Comparison of ENCODE assay signal across 1 cellular context in genomic region chr3:113746955-113747718, GRCh38.
A peak's percentile ranks its signal among the peaks of the same experiment; 100 is the strongest.
TF ChIP-seq lines count a peak whose summit lies in the region.

Gene ATP6V1A (plus strand): TSS chr3:113747035. CDS start chr3:113778754, 31,719 bp downstream.

TF ChIP-seq in HepG2, 621 proteins besides CTCF, POLR2A, EP300 and RAD21 (continued from another document and continues in another):
- peak; percentile 77 for TF ChIP-seq ZNF883 (CRISPR knock-in tag; IDR thresholded peaks at IDR 0.05; ENCODE audit: not compliant biosample characterization)
- 0 out of 2 replicates have a peak, but pooled peaks have one; percentile 9 for TF ChIP-seq ZNF264 (CRISPR knock-in tag; IDR thresholded peaks at IDR 0.05)
- peak; percentile 17; the same call in 1 of the 2 replicates for TF ChIP-seq SIN3B (IDR thresholded peaks at IDR 0.05; ENCODE audit: low read length)
- TF ChIP-seq ZNF430 (CRISPR knock-in tag; IDR thresholded peaks at IDR 0.05): no peak
- TF ChIP-seq SUZ12 (IDR thresholded peaks at IDR 0.05; ENCODE audit: low read depth, low read length): no peak
- 0 out of 2 replicates have a peak, but pooled peaks have one; percentile 2 for TF ChIP-seq CCDC6 (CRISPR knock-in tag; IDR thresholded peaks at IDR 0.05)
- TF ChIP-seq ZMYM3 (CRISPR knock-in tag; IDR thresholded peaks at IDR 0.05): 0 out of 2 replicates have a peak, but pooled peaks have one; percentile 28
- peak; percentile 64 for TF ChIP-seq ASH2L (IDR thresholded peaks at IDR 0.05; ENCODE audit: insufficient read length, low read depth, low read length)
- TF ChIP-seq, protein P1, sequence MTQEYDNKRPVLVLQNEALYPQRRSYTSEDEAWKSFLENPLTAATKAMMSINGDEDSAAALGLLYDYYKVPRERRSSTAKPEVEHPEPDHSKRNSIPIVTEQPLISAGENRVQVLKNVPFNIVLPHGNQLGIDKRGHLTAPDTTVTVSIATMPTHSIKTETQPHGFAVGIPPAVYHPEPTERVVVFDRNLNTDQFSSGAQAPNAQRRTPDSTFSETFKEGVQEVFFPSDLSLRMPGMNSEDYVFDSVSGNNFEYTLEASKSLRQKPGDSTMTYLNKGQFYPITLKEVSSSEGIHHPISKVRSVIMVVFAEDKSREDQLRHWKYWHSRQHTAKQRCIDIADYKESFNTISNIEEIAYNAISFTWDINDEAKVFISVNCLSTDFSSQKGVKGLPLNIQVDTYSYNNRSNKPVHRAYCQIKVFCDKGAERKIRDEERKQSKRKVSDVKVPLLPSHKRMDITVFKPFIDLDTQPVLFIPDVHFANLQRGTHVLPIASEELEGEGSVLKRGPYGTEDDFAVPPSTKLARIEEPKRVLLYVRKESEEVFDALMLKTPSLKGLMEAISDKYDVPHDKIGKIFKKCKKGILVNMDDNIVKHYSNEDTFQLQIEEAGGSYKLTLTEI (CRISPR knock-in tag; conservative IDR thresholded peaks at IDR 0.05): no peak
- no peak for TF ChIP-seq TBP (CRISPR knock-in tag; IDR thresholded peaks at IDR 0.05)
- 0 out of 2 replicates have a peak, but pooled peaks have one; percentile 38 for TF ChIP-seq ZNF160 (CRISPR knock-in tag; IDR thresholded peaks at IDR 0.05)
- TF ChIP-seq, protein P2, sequence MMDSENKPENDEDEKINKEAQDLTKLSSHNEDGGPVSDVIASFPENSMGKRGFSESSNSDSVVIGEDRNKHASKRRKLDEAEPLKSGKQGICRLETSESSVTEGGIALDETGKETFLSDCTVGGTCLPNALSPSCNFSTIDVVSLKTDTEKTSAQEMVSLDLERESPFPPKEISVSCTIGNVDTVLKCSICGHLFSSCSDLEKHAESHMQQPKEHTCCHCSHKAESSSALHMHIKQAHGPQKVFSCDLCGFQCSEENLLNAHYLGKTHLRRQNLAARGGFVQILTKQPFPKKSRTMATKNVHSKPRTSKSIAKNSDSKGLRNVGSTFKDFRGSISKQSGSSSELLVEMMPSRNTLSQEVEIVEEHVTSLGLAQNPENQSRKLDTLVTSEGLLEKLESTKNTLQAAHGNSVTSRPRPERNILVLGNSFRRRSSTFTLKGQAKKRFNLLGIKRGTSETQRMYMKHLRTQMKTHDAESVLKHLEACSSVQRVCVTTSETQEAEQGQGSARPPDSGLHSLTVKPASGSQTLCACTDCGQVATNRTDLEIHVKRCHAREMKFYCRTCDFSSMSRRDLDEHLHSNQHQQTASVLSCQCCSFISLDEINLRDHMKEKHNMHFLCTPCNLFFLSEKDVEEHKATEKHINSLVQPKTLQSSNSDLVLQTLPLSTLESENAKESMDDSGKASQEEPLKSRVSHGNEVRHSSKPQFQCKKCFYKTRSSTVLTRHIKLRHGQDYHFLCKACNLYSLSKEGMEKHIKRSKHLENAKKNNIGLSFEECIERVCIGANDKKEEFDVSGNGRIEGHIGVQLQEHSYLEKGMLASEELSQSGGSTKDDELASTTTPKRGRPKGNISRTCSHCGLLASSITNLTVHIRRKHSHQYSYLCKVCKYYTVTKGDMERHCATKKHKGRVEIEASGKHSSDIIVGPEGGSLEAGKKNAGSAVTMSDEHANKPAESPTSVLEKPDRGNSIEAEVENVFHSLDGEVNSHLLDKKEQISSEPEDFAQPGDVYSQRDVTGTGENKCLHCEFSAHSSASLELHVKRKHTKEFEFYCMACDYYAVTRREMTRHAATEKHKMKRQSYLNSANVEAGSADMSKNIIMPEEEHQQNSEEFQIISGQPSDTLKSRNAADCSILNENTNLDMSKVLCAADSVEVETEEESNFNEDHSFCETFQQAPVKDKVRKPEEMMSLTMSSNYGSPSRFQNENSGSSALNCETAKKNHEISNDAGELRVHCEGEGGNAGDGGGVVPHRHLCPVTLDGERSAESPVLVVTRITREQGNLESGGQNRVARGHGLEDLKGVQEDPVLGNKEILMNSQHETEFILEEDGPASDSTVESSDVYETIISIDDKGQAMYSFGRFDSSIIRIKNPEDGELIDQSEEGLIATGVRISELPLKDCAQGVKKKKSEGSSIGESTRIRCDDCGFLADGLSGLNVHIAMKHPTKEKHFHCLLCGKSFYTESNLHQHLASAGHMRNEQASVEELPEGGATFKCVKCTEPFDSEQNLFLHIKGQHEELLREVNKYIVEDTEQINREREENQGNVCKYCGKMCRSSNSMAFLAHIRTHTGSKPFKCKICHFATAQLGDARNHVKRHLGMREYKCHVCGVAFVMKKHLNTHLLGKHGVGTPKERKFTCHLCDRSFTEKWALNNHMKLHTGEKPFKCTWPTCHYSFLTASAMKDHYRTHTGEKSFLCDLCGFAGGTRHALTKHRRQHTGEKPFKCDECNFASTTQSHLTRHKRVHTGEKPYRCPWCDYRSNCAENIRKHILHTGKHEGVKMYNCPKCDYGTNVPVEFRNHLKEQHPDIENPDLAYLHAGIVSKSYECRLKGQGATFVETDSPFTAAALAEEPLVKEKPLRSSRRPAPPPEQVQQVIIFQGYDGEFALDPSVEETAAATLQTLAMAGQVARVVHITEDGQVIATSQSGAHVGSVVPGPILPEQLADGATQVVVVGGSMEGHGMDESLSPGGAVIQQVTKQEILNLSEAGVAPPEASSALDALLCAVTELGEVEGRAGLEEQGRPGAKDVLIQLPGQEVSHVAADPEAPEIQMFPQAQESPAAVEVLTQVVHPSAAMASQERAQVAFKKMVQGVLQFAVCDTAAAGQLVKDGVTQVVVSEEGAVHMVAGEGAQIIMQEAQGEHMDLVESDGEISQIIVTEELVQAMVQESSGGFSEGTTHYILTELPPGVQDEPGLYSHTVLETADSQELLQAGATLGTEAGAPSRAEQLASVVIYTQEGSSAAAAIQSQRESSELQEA (CRISPR knock-in tag; IDR thresholded peaks at IDR 0.05; ENCODE audit: not compliant biosample characterization): no peak
- peak; percentile 67; the same call in 1 of the 2 replicates for TF ChIP-seq ZNF724P (CRISPR knock-in tag; IDR thresholded peaks at IDR 0.05; ENCODE audit: borderline replicate concordance)
- peak; percentile 44; the same call in 1 of the 2 replicates for TF ChIP-seq ZNF768 (CRISPR knock-in tag; IDR thresholded peaks at IDR 0.05)
- no peak for TF ChIP-seq ZNF780A (CRISPR knock-in tag; IDR thresholded peaks at IDR 0.05)
- peak; percentile 19; the same call in 1 of the 3 replicates for TF ChIP-seq MXI1 (IDR thresholded peaks at IDR 0.05; ENCODE audit: borderline replicate concordance, low read depth, low read length)
- TF ChIP-seq SAP130 (CRISPR knock-in tag; IDR thresholded peaks at IDR 0.05; ENCODE audit: low read depth): peak; percentile 81
- peak; percentile 64 for TF ChIP-seq SALL1 (CRISPR knock-in tag; IDR thresholded peaks at IDR 0.05)
- TF ChIP-seq KLF6 (CRISPR knock-in tag; IDR thresholded peaks at IDR 0.05): 0 out of 2 replicates have a peak, but pooled peaks have one; percentile 47
- TF ChIP-seq KDM5A (IDR thresholded peaks at IDR 0.05; ENCODE audit: borderline replicate concordance, low read length): peak; percentile 5; the same call in 1 of the 2 replicates
- TF ChIP-seq KMT2B (CRISPR knock-in tag; IDR thresholded peaks at IDR 0.05): peak; percentile 44; the same call in 1 of the 2 replicates
- TF ChIP-seq MXD3 (CRISPR knock-in tag; IDR thresholded peaks at IDR 0.05): no peak
- TF ChIP-seq ZNF280B (CRISPR knock-in tag; IDR thresholded peaks at IDR 0.05; ENCODE audit: borderline replicate concordance): 0 out of 2 replicates have a peak, but pooled peaks have one; percentile 73
- no peak for TF ChIP-seq ZFYVE20 (CRISPR knock-in tag; IDR thresholded peaks at IDR 0.05; ENCODE audit: borderline replicate concordance, low read depth)
- peak; percentile 81; the same call in 1 of the 2 replicates for TF ChIP-seq ZBTB20 (CRISPR knock-in tag; IDR thresholded peaks at IDR 0.05; ENCODE audit: borderline replicate concordance, low read depth)
- TF ChIP-seq ZNF331 (CRISPR knock-in tag; IDR thresholded peaks at IDR 0.05): no peak
- 0 out of 2 replicates have a peak, but pooled peaks have one; percentile 21 for TF ChIP-seq ZNF772 (CRISPR knock-in tag; IDR thresholded peaks at IDR 0.05)
- peak; percentile 66 for TF ChIP-seq POLR2AphosphoS5 (IDR thresholded peaks at IDR 0.05; ENCODE audit: low read depth, low read length)
- TF ChIP-seq ZNF574 (CRISPR knock-in tag; IDR thresholded peaks at IDR 0.05): 0 out of 2 replicates have a peak, but pooled peaks have one; percentile 11
- TF ChIP-seq YEATS2 (CRISPR knock-in tag; IDR thresholded peaks at IDR 0.05; ENCODE audit: borderline replicate concordance): 0 out of 2 replicates have a peak, but pooled peaks have one; percentile 13
- TF ChIP-seq, protein P3, sequence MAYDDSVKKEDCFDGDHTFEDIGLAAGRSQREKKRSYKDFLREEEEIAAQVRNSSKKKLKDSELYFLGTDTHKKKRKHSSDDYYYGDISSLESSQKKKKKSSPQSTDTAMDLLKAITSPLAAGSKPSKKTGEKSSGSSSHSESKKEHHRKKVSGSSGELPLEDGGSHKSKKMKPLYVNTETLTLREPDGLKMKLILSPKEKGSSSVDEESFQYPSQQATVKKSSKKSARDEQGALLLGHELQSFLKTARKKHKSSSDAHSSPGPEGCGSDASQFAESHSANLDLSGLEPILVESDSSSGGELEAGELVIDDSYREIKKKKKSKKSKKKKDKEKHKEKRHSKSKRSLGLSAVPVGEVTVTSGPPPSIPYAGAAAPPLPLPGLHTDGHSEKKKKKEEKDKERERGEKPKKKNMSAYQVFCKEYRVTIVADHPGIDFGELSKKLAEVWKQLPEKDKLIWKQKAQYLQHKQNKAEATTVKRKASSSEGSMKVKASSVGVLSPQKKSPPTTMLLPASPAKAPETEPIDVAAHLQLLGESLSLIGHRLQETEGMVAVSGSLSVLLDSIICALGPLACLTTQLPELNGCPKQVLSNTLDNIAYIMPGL (CRISPR knock-in tag; IDR thresholded peaks at IDR 0.05; ENCODE audit: borderline replicate concordance in 1 of 2, low read depth in 1 of 2): peak; percentile 14 to 29; a peak in 1 of 4 replicates
- 0 out of 2 replicates have a peak, but pooled peaks have one; percentile 56 for TF ChIP-seq ZNF550 (CRISPR knock-in tag; IDR thresholded peaks at IDR 0.05; ENCODE audit: borderline replicate concordance)
- peak; percentile 75; the same call in 1 of the 2 replicates for TF ChIP-seq SIN3A (IDR thresholded peaks at IDR 0.05; ENCODE audit: borderline replicate concordance, low read depth, low read length)
- peak; percentile 65; the same call in 1 of the 2 replicates for TF ChIP-seq POGK (CRISPR knock-in tag; conservative IDR thresholded peaks at IDR 0.05)
- TF ChIP-seq PRMT3 (CRISPR knock-in tag; IDR thresholded peaks at IDR 0.05; ENCODE audit: borderline replicate concordance, low read depth): no peak
- 0 out of 2 replicates have a peak, but pooled peaks have one; percentile 33 for TF ChIP-seq FOXC1 (CRISPR knock-in tag; IDR thresholded peaks at IDR 0.05; ENCODE audit: borderline replicate concordance)
- peak; percentile 16; the same call in 1 of the 2 replicates for TF ChIP-seq ZSCAN31 (CRISPR knock-in tag; IDR thresholded peaks at IDR 0.05; ENCODE audit: low read depth)
- TF ChIP-seq ZNF33A (CRISPR knock-in tag; IDR thresholded peaks at IDR 0.05; ENCODE audit: borderline replicate concordance): no peak
- 0 out of 2 replicates have a peak, but pooled peaks have one; percentile 22 for TF ChIP-seq ARID2 (CRISPR knock-in tag; IDR thresholded peaks at IDR 0.05; ENCODE audit: borderline replicate concordance)
- peak; percentile 57; the same call in 1 of the 2 replicates for TF ChIP-seq NFKB2 (CRISPR knock-in tag; IDR thresholded peaks at IDR 0.05; ENCODE audit: borderline replicate concordance)
- TF ChIP-seq ZFX (CRISPR knock-in tag; IDR thresholded peaks at IDR 0.05; ENCODE audit: low read depth): peak; percentile 45; the same call in 1 of the 2 replicates
- TF ChIP-seq JUNB (CRISPR knock-in tag; IDR thresholded peaks at IDR 0.05; ENCODE audit: borderline replicate concordance): no peak; the same call in 1 of the 2 replicates
- peak; percentile 90; the same call in 1 of the 2 replicates for TF ChIP-seq MZF1 (CRISPR knock-in tag; IDR thresholded peaks at IDR 0.05; ENCODE audit: borderline replicate concordance)
- peak; percentile 76; the same call in 1 of the 2 replicates for TF ChIP-seq ZNF292 (CRISPR knock-in tag; IDR thresholded peaks at IDR 0.05; ENCODE audit: borderline replicate concordance, low read depth)
